In genomic region chr19:43619262-43620060, GRCh38 we compare ENCODE assay signal across 8 cellular contexts. TPM values are rescaled to one million over a fixed set of nuclear protein-coding genes. Genes with fewer than 3 reads are reported as not detected.
DNase-seq lines count a peak whose midpoint lies in the region; ATAC-seq and TF ChIP-seq lines count a peak whose summit lies in the region.

Gene ZNF428, minus strand, starts transcription at chr19:43619629. Its CDS starts 5,325 bp downstream, at chr19:43614304.

- H3K4me1 ChIP-seq in right lobe of liver, result peaks cover 0 to 4% (median 0%) of the 10 kb centered on the region in 4 donors

- H3K9me3 Mint-ChIP-seq in CD14-positive monocyte, result peaks cover 0 to 2% (median 0%) of the 10 kb centered on the region in 7 donors
- no peaks in the 10 kb centered on the region for H3K9me3 Mint-ChIP-seq in activated CD4-positive, alpha-beta memory T cell treated with anti-CD3 and anti-CD28 coated beads, Interleukin-2, amount 10 ng/mL, durations not matched to agents 7 days and 5 days

- WGBS in right lobe of liver (ENCODE audit: insufficient coverage, low coverage, low lambda C conversion rate, missing lambda C conversion rate), result under 1% methylated on average over 22 of the region's 81 CpGs

- peak within 1 kb of the TSS; percentile 87 to 96 (median 93) for H3K27ac Mint-ChIP-seq in CD14-positive monocyte
- H3K27ac Mint-ChIP-seq in activated CD4-positive, alpha-beta memory T cell treated with anti-CD3 and anti-CD28 coated beads, Interleukin-2, amount 10 ng/mL, durations not matched to agents 7 days and 5 days, result peak within 1 kb of the TSS; percentile 91

- H3K4me1 Mint-ChIP-seq in CD14-positive monocyte, result peaks cover 15% of the 10 kb centered on the region
- peaks cover 22% of the 10 kb centered on the region for H3K4me1 Mint-ChIP-seq in activated CD4-positive, alpha-beta memory T cell treated with anti-CD3 and anti-CD28 coated beads, Interleukin-2, amount 10 ng/mL, durations not matched to agents 7 days and 5 days

- DNase-seq in CD14-positive monocyte (ENCODE audit: low spot score), result peak; percentile 83
- peak; percentile 90 for DNase-seq in NCI-H748 treated with DMSO at 0.1 percent for 48 hours (lab: John Stamatoyannopoulos, UW)
- DNase-seq in activated CD4-positive, alpha-beta memory T cell treated with anti-CD3 and anti-CD28 coated beads, Interleukin-2, amount 10 ng/mL, durations not matched to agents 7 days and 5 days, result peak; percentile 87
- DNase-seq in dorsolateral prefrontal cortex, result peak; percentile 88 to 96 (median 94)
- DNase-seq in right lobe of liver, result peak; percentile 88 to 90 (median 89)
- DNase-seq in stimulated activated CD4-positive, alpha-beta T cell treated with anti-CD3 and anti-CD28 coated beads, Interleukin-4, amount 100 ng/mL, for 24 hours, result peak; percentile 91

- H3K36me3 ChIP-seq in right lobe of liver, result no peaks in the 10 kb centered on the region

- ATAC-seq in GM19351 (IDR thresholded peaks at IDR 0.05; ENCODE audit: unreplicated experiment) (peak; percentile 74), HG03520 (IDR thresholded peaks at IDR 0.05; ENCODE audit: unreplicated experiment) (peak; percentile 63), right lobe of liver (peak; percentile 87 to 93 (median 92))

- H3K27ac ChIP-seq in dorsolateral prefrontal cortex, result peak within 1 kb of the TSS; percentile 87 to 100 (median 98)
- H3K27ac ChIP-seq in right lobe of liver, result peak within 1 kb of the TSS; percentile 82 to 93 (median 86)

- TF ChIP-seq CTCF in CD14-positive monocyte (IDR thresholded peaks at IDR 0.05) (no peak), dorsolateral prefrontal cortex (IDR thresholded peaks at IDR 0.05 in 54 of 56, conservative IDR thresholded peaks at IDR 0.05 in 2 of 56; ENCODE audit: low read depth in 1 of 56, partially characterized antibody in 56 of 56) (peak in 32 of 56 donors; percentile 2 to 55 (median 28)), right lobe of liver (IDR thresholded peaks at IDR 0.05) (no peak)

- H3K9me3 ChIP-seq in right lobe of liver, result no peaks in the 10 kb centered on the region

- intact Hi-C loops in CD14-positive monocyte (cut with micrococcal nuclease), result loop anchor here in 1 of 2 donors (2.0 kb wide), 1 partner anchor 23 kb away; the partner anchor contains the start of genes IRGQ and ZNF576
- intact Hi-C loops in dorsolateral prefrontal cortex (cut with DNase I), result loop anchor here in 1 of 2 donors (1.0 to 2.0 kb wide), 2 partner anchors 19 to 23 kb away; partner anchors contain the start of genes CADM4, IRGQ and ZNF576
- intact Hi-C loops in right lobe of liver (cut with DNase I), result no loop called here

- peak within 1 kb of the TSS; percentile 92 to 96 for H3K4me3 Mint-ChIP-seq in CD14-positive monocyte
- peak within 1 kb of the TSS; percentile 93 for H3K4me3 Mint-ChIP-seq in activated CD4-positive, alpha-beta memory T cell treated with anti-CD3 and anti-CD28 coated beads, Interleukin-2, amount 10 ng/mL, durations not matched to agents 7 days and 5 days

- no peaks in the 10 kb centered on the region for H3K36me3 Mint-ChIP-seq in CD14-positive monocyte
- no peaks in the 10 kb centered on the region for H3K36me3 Mint-ChIP-seq in activated CD4-positive, alpha-beta memory T cell treated with anti-CD3 and anti-CD28 coated beads, Interleukin-2, amount 10 ng/mL, durations not matched to agents 7 days and 5 days (ENCODE audit: low read depth)

- peaks cover 0 to 8% (median 3%) of the 10 kb centered on the region in 3 donors for H3K27me3 Mint-ChIP-seq in CD14-positive monocyte (ENCODE audit: low read depth in 3 of 3)
- H3K27me3 Mint-ChIP-seq in activated CD4-positive, alpha-beta memory T cell treated with anti-CD3 and anti-CD28 coated beads, Interleukin-2, amount 10 ng/mL, durations not matched to agents 7 days and 5 days, result no peaks in the 10 kb centered on the region

- CTCF ChIA-PET in activated CD4-positive, alpha-beta memory T cell treated with anti-CD3 and anti-CD28 coated beads, Interleukin-2, amount 10 ng/mL, durations not matched to agents 7 days and 5 days (lab: Charles Lee), result interaction anchor here (1.3 kb wide), 1 partner anchor 64 kb away, joined by 3 read pairs; no protein-coding TSS in a partner anchor

- POLR2A ChIA-PET in activated CD4-positive, alpha-beta memory T cell treated with anti-CD3 and anti-CD28 coated beads, Interleukin-2, amount 10 ng/mL, durations not matched to agents 7 days and 5 days (lab: Charles Lee), result interaction anchor here (0.6 to 1.0 kb wide), 4 partner anchors 14 to 181 kb away, joined by 3 to 4 read pairs (median 3); partner anchors contain the start of gene SMG9

- TF ChIP-seq POLR2A in right lobe of liver (IDR thresholded peaks at IDR 0.05), result peak; percentile 82

- H3K27me3 ChIP-seq in dorsolateral prefrontal cortex, result no peaks in the 10 kb centered on the region
- H3K27me3 ChIP-seq in right lobe of liver, result no peaks in the 10 kb centered on the region

- peak within 1 kb of the TSS; percentile 52 to 96 (median 81) for H3K4me3 ChIP-seq in dorsolateral prefrontal cortex
- peak within 1 kb of the TSS; percentile 85 to 99 (median 97) for H3K4me3 ChIP-seq in right lobe of liver

RNA-seq across cellular contexts. Expression of gene ZNF428, which starts in this region (rescaled TPM):
- 1 to 10 TPM; 3.8 to 3.9 TPM for polyA plus RNA-seq in CD14-positive monocyte
- total RNA-seq in activated CD4-positive, alpha-beta memory T cell treated with anti-CD3 and anti-CD28 coated beads, Interleukin-2, amount 10 ng/mL, durations not matched to agents 7 days and 5 days, result 10 to 100 TPM; 19.7 to 20.6 TPM
- 100 to 1,000 TPM in 3 of 120 experiments, 10 to 100 TPM in 117; 58.0 to 110 (median 83.3) TPM for total RNA-seq in dorsolateral prefrontal cortex
- total RNA-seq in right lobe of liver, result 10 to 100 TPM; 10.9 to 16.7 (median 13.3) TPM

Comparison
In these comparisons a context has a peak if more than half of its experiments do, and no peak if none do; other contexts are left out.
1. Peak in every context shown above with its lines: DNase-seq, ATAC-seq, H3K4me3 ChIP-seq and H3K27ac ChIP-seq.
2. CTCF ChIP-seq: peak in dorsolateral prefrontal cortex (32 of 56); none in CD14-positive monocyte (single experiment) and right lobe of liver (0 of 4).